ENCODE assay signal across 35 cellular contexts in genomic region chr20:48329216-48329615, GRCh38.
"Had no signal": no experiment of that assay in that cellular context is flagged by ENCODE, and none has a peak within 500 bp of the region (broad histone marks: within the 10 kb centered on the region; RNA-seq: fewer than 3 reads in every experiment).

No MANE protein-coding gene starts in this region.

- H3K9me3 ChIP-seq: adrenal gland, body of pancreas, breast epithelium had no signal

- FAIRE-seq: astrocyte, TTC549 had no signal

- H3K4me3 Mint-ChIP-seq: activated B cell treated with CpG ODN at 0.5 μM for 24 hours; activated CD4-positive, alpha-beta memory T cell treated with anti-CD3 and anti-CD28 coated beads for 36 hours; activated CD4-positive, alpha-beta T cell treated with anti-CD3 and anti-CD28 coated beads, Interleukin-2, amount 10 ng/mL, durations not matched to agents 24 days and 14 days; activated CD8-positive, alpha-beta T cell treated with anti-CD3 and anti-CD28 coated beads for 36 hours; activated naive CD4-positive, alpha-beta T cell treated with anti-CD3 and anti-CD28 coated beads for 36 hours; activated naive CD8-positive, alpha-beta T cell treated with anti-CD3 and anti-CD28 coated beads for 36 hours; activated T-cell treated with anti-CD3 and anti-CD28 coated beads, Interleukin-2, amount 50 U/mL, for 4 hours; activated T-cell treated with anti-CD3 and anti-CD28 coated beads, Interleukin-2, amount 50 U/mL, for 72 hours; activated T-helper 1 cell treated with anti-CD3 and anti-CD28 coated beads, Interleukin-12 subunit alpha, Interleukin-12 subunit beta, Interleukin-2, Interleukin-4 antibody, amounts not matched to agents 30 ng/mL and 10 ng/mL and 1 ng/mL, durations not matched to agents 14 hours and 24 hours and 36 hours; activated T-helper 17 cell treated with anti-CD3 and anti-CD28 coated beads, Interleukin-2, amount 50 U/mL, for 72 hours; T-helper 2 cell treated with Interferon-gamma antibody and Interleukin-4, amounts not matched to agents 5 μg/mL and 100 μg/mL, for 36 hours had no signal

- H3K36me3 ChIP-seq: adrenal gland, brain microvascular endothelial cell, breast epithelium had no signal

- H3K4me1 Mint-ChIP-seq: activated B cell treated with CpG ODN at 0.5 μM for 24 hours; activated CD4-positive, alpha-beta T cell treated with anti-CD3 and anti-CD28 coated beads, Interleukin-2, amount 10 ng/mL, durations not matched to agents 24 days and 14 days; activated naive CD8-positive, alpha-beta T cell treated with anti-CD3 and anti-CD28 coated beads for 36 hours; activated T-helper 17 cell treated with anti-CD3 and anti-CD28 coated beads, Interleukin-2, amount 50 U/mL, for 72 hours had no signal

- H3K4me3 ChIP-seq: adrenal gland, body of pancreas, breast epithelium had no signal

- H3K27me3 ChIP-seq: adrenal gland, body of pancreas had no signal

- DNase-seq: activated B cell treated with CpG ODN at 0.5 μM for 24 hours; activated CD4-positive, alpha-beta memory T cell treated with anti-CD3 and anti-CD28 coated beads for 36 hours; activated CD4-positive, alpha-beta T cell treated with anti-CD3 and anti-CD28 coated beads for 4 hours; activated CD4-positive, alpha-beta T cell treated with anti-CD3 and anti-CD28 coated beads, Interleukin-2, amount 10 ng/mL, durations not matched to agents 24 days and 14 days; activated CD4-positive, alpha-beta T cell treated with anti-CD3 and anti-CD28 coated beads, Interleukin-2, amount 50 U/mL, for 1 hour; activated CD4-positive, alpha-beta T cell treated with anti-CD3 and anti-CD28 coated beads, Interleukin-2, amount 50 U/mL, for 4 hours; activated CD4-positive, CD25-positive, alpha-beta regulatory T cell treated with anti-CD3 and anti-CD28 coated beads, Interleukin-2, amount 50 U/mL, for 72 hours; activated CD8-positive, alpha-beta memory T cell treated with anti-CD3 and anti-CD28 coated beads, Interleukin-2, amount 50 U/mL, for 4 hours; activated effector memory CD4-positive, alpha-beta T cell treated with anti-CD3 and anti-CD28 coated beads, Interleukin-2, amount 50 U/mL, for 16 hours; activated gamma-delta T cell treated with Interleukin-2 at 50 U/mL for 16 hours; activated naive CD4-positive, alpha-beta T cell; activated naive CD4-positive, alpha-beta T cell treated with anti-CD3 and anti-CD28 coated beads for 36 hours; activated naive CD4-positive, alpha-beta T cell treated with anti-CD3 and anti-CD28 coated beads, Interleukin-2, amount 50 U/mL, for 16 hours; activated naive CD8-positive, alpha-beta T cell treated with anti-CD3 and anti-CD28 coated beads for 36 hours; activated T-cell treated with anti-CD3 and anti-CD28 coated beads for 4 hours; activated T-cell treated with anti-CD3 and anti-CD28 coated beads, Interleukin-2, amount 50 U/mL, for 1 hour; activated T-cell treated with anti-CD3 and anti-CD28 coated beads, Interleukin-2, amount 50 U/mL, for 4 hours; activated T-cell treated with anti-CD3 and anti-CD28 coated beads, Interleukin-2, amount 50 U/mL, for 72 hours; adrenal gland; amniotic stem cell; aorta; brain microvascular endothelial cell; central memory CD4-positive, alpha-beta T cell; T-helper 2 cell; T-helper 9 cell had no signal

- H3K36me3 Mint-ChIP-seq: activated CD4-positive, alpha-beta memory T cell treated with anti-CD3 and anti-CD28 coated beads for 36 hours; activated naive CD4-positive, alpha-beta T cell treated with anti-CD3 and anti-CD28 coated beads, Interleukin-2, amount 50 U/mL, for 72 hours; activated naive CD8-positive, alpha-beta T cell treated with anti-CD3 and anti-CD28 coated beads for 36 hours had no signal

- H3K27ac Mint-ChIP-seq: activated B cell treated with CpG ODN at 0.5 μM for 24 hours; activated CD4-positive, alpha-beta memory T cell treated with anti-CD3 and anti-CD28 coated beads for 36 hours; activated CD4-positive, alpha-beta T cell treated with anti-CD3 and anti-CD28 coated beads, Interleukin-2, amount 10 ng/mL, durations not matched to agents 24 days and 14 days; activated CD8-positive, alpha-beta T cell treated with anti-CD3 and anti-CD28 coated beads for 36 hours; activated naive CD4-positive, alpha-beta T cell treated with anti-CD3 and anti-CD28 coated beads for 36 hours; activated naive CD4-positive, alpha-beta T cell treated with anti-CD3 and anti-CD28 coated beads, Interleukin-2, amount 50 U/mL, for 72 hours; activated naive CD8-positive, alpha-beta T cell treated with anti-CD3 and anti-CD28 coated beads for 36 hours; activated T-cell treated with anti-CD3 and anti-CD28 coated beads, Interleukin-2, amount 50 U/mL, for 72 hours; activated T-helper 1 cell treated with anti-CD3 and anti-CD28 coated beads, Interleukin-12 subunit alpha, Interleukin-12 subunit beta, Interleukin-2, Interleukin-4 antibody, amounts not matched to agents 30 ng/mL and 10 ng/mL and 1 ng/mL, durations not matched to agents 14 hours and 24 hours and 36 hours; activated T-helper 17 cell treated with anti-CD3 and anti-CD28 coated beads, Interleukin-2, amount 50 U/mL, for 72 hours; T-helper 2 cell treated with Interferon-gamma antibody and Interleukin-4, amounts not matched to agents 5 μg/mL and 100 μg/mL, for 36 hours had no signal

- H3K4me1 ChIP-seq: body of pancreas, breast epithelium had no signal

- H3K9me3 Mint-ChIP-seq: activated B cell treated with CpG ODN at 0.5 μM for 24 hours; activated CD4-positive, alpha-beta memory T cell treated with anti-CD3 and anti-CD28 coated beads for 36 hours; activated CD4-positive, alpha-beta T cell treated with anti-CD3 and anti-CD28 coated beads, Interleukin-2, amount 10 ng/mL, durations not matched to agents 24 days and 14 days; activated CD8-positive, alpha-beta T cell treated with anti-CD3 and anti-CD28 coated beads for 36 hours; activated naive CD4-positive, alpha-beta T cell treated with anti-CD3 and anti-CD28 coated beads for 36 hours; activated naive CD4-positive, alpha-beta T cell treated with anti-CD3 and anti-CD28 coated beads, Interleukin-2, amount 50 U/mL, for 72 hours; activated naive CD8-positive, alpha-beta T cell treated with anti-CD3 and anti-CD28 coated beads for 36 hours; activated T-cell treated with anti-CD3 and anti-CD28 coated beads, Interleukin-2, amount 50 U/mL, for 4 hours; activated T-cell treated with anti-CD3 and anti-CD28 coated beads, Interleukin-2, amount 50 U/mL, for 72 hours; activated T-helper 1 cell treated with anti-CD3 and anti-CD28 coated beads, Interleukin-12 subunit alpha, Interleukin-12 subunit beta, Interleukin-2, Interleukin-4 antibody, amounts not matched to agents 30 ng/mL and 10 ng/mL and 1 ng/mL, durations not matched to agents 14 hours and 24 hours and 36 hours; activated T-helper 17 cell treated with anti-CD3 and anti-CD28 coated beads, Interleukin-2, amount 50 U/mL, for 72 hours; T-helper 2 cell treated with Interferon-gamma antibody and Interleukin-4, amounts not matched to agents 5 μg/mL and 100 μg/mL, for 36 hours had no signal

- ATAC-seq: activated CD8-positive, alpha-beta T cell treated with anti-CD3 and anti-CD28 coated beads for 36 hours; activated naive CD4-positive, alpha-beta T cell treated with anti-CD3 and anti-CD28 coated beads, Interleukin-2, amount 50 U/mL, for 72 hours; activated T-cell treated with anti-CD3 and anti-CD28 coated beads, Interleukin-2, amount 50 U/mL, for 4 hours; activated T-cell treated with anti-CD3 and anti-CD28 coated beads, Interleukin-2, amount 50 U/mL, for 72 hours; activated T-helper 17 cell treated with anti-CD3 and anti-CD28 coated beads, Interleukin-2, amount 50 U/mL, for 72 hours; body of pancreas had no signal

- H3K27ac ChIP-seq: adrenal gland, body of pancreas, brain microvascular endothelial cell, breast epithelium, VCaP had no signal
